Comparison of ENCODE assay signal across 1 cellular context in the genomic region with DNA sequence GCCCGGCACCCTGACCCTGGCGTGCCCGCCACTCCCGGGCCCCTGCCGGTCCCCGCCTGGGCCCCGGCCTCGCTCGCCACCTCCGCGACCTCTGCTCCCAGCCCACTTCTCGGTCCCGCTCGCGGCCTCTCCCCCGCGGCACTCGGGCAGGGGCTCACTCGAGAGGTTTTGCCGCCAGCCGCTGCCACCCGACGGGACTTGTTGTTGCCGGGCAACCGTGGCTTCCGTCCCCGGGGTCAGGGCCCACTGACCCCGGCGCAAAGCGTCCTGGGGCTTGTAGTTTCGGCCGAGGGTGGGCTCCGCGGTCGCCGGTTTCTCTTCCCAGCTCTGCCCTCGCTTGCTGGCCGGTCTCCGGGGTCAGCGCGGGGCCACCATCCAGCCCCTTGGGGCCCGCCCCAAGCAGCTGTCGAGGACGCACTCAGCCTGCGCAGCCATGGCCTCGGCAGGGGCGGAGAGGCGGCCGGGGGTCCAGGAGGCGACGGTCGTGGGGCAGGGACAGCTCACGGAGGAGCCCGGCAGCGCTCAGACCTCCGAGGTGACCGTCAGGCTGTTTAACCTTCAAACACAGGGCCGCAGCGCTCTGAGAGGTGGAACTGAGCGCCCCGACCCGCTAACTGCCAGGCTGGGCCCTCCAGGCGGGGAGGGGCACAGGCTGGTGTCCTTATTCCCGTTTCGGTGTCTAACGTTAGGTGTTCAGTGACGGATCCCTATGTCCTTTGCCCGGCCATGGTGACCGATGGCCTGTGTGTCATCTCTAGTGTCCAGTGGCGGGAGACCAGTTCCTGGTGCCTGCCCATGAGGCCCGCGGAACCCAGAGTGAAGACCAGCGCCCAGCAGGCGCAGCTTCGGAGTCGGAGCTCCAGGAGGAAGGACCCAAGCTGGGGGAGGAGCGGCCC.
TF ChIP-seq lines count a peak whose summit lies in the region.

TSS of gene C16orf86 (plus strand) at position 277 of the 896 bp plus-strand sequence. CDS start at position 434, 157 bp downstream.
A gene with protein sequence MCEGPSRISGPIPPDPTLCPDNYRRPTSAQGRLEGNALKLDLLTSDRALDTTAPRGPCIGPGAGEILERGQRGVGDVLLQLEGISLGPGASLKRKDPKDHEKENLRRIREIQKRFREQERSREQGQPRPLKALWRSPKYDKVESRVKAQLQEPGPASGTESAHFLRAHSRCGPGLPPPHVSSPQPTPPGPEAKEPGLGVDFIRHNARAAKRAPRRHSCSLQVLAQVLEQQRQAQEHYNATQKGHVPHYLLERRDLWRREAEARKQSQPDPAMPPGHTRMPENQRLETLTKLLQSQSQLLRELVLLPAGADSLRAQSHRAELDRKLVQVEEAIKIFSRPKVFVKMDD (minus strand): TSS at position 213 of the 896 bp plus-strand sequence. CDS start 308 bp downstream, outside the sequence.

TF ChIP-seq in HepG2, 621 proteins besides CTCF, POLR2A, EP300 and RAD21 (continued from another document and continues in another):
- TF ChIP-seq ZSCAN5A (CRISPR knock-in tag; IDR thresholded peaks at IDR 0.05; ENCODE audit: borderline replicate concordance) (no peak), CSRNP2 (CRISPR knock-in tag; conservative IDR thresholded peaks at IDR 0.05; ENCODE audit: low read depth) (no peak), ZNF615 (CRISPR knock-in tag; IDR thresholded peaks at IDR 0.05; ENCODE audit: borderline replicate concordance) (no peak), CCDC6 (CRISPR knock-in tag; IDR thresholded peaks at IDR 0.05) (no peak), FIP1L1 (IDR thresholded peaks at IDR 0.05; ENCODE audit: borderline replicate concordance, insufficient read depth, low read depth, low read length) (no peak), U2AF2 (IDR thresholded peaks at IDR 0.05; ENCODE audit: low read depth, low read length) (no peak), ZNF768 (CRISPR knock-in tag; IDR thresholded peaks at IDR 0.05) (no peak; the same call in none of the 2 replicates), IRF2 (CRISPR knock-in tag; IDR thresholded peaks at IDR 0.05) (peak; percentile 43; the same call in 1 of the 2 replicates), SMC3 (IDR thresholded peaks at IDR 0.05; ENCODE audit: low read length) (no peak), HNF4A (CRISPR knock-in tag; IDR thresholded peaks at IDR 0.05) (peak; percentile 39; the same call in 1 of the 2 replicates), ZSCAN9 (CRISPR knock-in tag; IDR thresholded peaks at IDR 0.05; ENCODE audit: borderline replicate concordance) (no peak), MZF1 (CRISPR knock-in tag; IDR thresholded peaks at IDR 0.05; ENCODE audit: borderline replicate concordance) (no peak), PCBP2 (optimal IDR thresholded peaks at IDR 0.05; ENCODE audit: low read depth, low read length, poor library complexity, severe bottlenecking) (no peak), ADNP (CRISPR knock-in tag; IDR thresholded peaks at IDR 0.05) (no peak), CCAR2 (optimal IDR thresholded peaks at IDR 0.05; ENCODE audit: low read depth, low read length) (no peak), ZNF382 (CRISPR knock-in tag; IDR thresholded peaks at IDR 0.05; ENCODE audit: borderline replicate concordance) (no peak), ZNF431 (CRISPR knock-in tag; IDR thresholded peaks at IDR 0.05; ENCODE audit: borderline replicate concordance, low read depth) (0 out of 2 replicates have a peak, but pooled peaks have one; percentile 30), HOXD1 (CRISPR knock-in tag; IDR thresholded peaks at IDR 0.05) (peak; percentile 73; the same call in 1 of the 2 replicates), ZBTB4 (CRISPR knock-in tag; IDR thresholded peaks at IDR 0.05; ENCODE audit: borderline replicate concordance) (no peak), ZFP36L2 (CRISPR knock-in tag; IDR thresholded peaks at IDR 0.05) (no peak), RFX1 (IDR thresholded peaks at IDR 0.05) (peak; percentile 84), ZNF230 (CRISPR knock-in tag; IDR thresholded peaks at IDR 0.05) (peak; percentile 14; the same call in 1 of the 2 replicates), MLXIP (CRISPR knock-in tag; IDR thresholded peaks at IDR 0.05; ENCODE audit: borderline replicate concordance) (peak; percentile 38; the same call in 1 of the 2 replicates), ZNF839 (CRISPR knock-in tag; IDR thresholded peaks at IDR 0.05; ENCODE audit: borderline replicate concordance) (no peak; the same call in 1 of the 2 replicates), ESRRA (CRISPR knock-in tag; IDR thresholded peaks at IDR 0.05; ENCODE audit: low read depth) (no peak; the same call in 1 of the 2 replicates), ZNF251 (CRISPR knock-in tag; IDR thresholded peaks at IDR 0.05) (no peak), NPAS2 (CRISPR knock-in tag; IDR thresholded peaks at IDR 0.05; ENCODE audit: borderline replicate concordance) (no peak), HNRNPK (IDR thresholded peaks at IDR 0.05; ENCODE audit: low read depth, low read length, poor library complexity, severe bottlenecking) (peak; percentile 85), ZNF562 (CRISPR knock-in tag; IDR thresholded peaks at IDR 0.05; ENCODE audit: borderline replicate concordance) (no peak), DBP (CRISPR knock-in tag; IDR thresholded peaks at IDR 0.05; ENCODE audit: not compliant biosample characterization) (no peak), RELA (CRISPR knock-in tag; IDR thresholded peaks at IDR 0.05) (0 out of 2 replicates have a peak, but pooled peaks have one; percentile 16), KAT7 (CRISPR knock-in tag; IDR thresholded peaks at IDR 0.05; ENCODE audit: borderline replicate concordance) (no peak; the same call in 1 of the 2 replicates)
- TF ChIP-seq, protein P1, sequence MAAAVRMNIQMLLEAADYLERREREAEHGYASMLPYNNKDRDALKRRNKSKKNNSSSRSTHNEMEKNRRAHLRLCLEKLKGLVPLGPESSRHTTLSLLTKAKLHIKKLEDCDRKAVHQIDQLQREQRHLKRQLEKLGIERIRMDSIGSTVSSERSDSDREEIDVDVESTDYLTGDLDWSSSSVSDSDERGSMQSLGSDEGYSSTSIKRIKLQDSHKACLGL (CRISPR knock-in tag; IDR thresholded peaks at IDR 0.05), result peak; percentile 36
- TF ChIP-seq, protein P2, sequence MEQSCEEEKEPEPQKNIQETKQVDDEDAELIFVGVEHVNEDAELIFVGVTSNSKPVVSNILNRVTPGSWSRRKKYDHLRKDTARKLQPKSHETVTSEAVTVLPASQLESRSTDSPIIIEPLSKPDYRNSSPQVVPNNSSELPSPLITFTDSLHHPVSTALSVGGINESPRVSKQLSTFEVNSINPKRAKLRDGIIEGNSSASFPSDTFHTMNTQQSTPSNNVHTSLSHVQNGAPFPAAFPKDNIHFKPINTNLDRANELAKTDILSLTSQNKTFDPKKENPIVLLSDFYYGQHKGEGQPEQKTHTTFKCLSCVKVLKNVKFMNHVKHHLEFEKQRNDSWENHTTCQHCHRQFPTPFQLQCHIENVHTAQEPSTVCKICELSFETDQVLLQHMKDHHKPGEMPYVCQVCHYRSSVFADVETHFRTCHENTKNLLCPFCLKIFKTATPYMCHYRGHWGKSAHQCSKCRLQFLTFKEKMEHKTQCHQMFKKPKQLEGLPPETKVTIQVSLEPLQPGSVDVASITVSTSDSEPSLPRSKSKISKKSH (CRISPR knock-in tag; IDR thresholded peaks at IDR 0.05; ENCODE audit: borderline replicate concordance), result peak; percentile 86; the same call in 1 of the 2 replicates
- TF ChIP-seq, protein P3, sequence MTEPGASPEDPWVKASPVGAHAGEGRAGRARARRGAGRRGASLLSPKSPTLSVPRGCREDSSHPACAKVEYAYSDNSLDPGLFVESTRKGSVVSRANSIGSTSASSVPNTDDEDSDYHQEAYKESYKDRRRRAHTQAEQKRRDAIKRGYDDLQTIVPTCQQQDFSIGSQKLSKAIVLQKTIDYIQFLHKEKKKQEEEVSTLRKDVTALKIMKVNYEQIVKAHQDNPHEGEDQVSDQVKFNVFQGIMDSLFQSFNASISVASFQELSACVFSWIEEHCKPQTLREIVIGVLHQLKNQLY (CRISPR knock-in tag; IDR thresholded peaks at IDR 0.05), result no peak
- TF ChIP-seq, protein P4, sequence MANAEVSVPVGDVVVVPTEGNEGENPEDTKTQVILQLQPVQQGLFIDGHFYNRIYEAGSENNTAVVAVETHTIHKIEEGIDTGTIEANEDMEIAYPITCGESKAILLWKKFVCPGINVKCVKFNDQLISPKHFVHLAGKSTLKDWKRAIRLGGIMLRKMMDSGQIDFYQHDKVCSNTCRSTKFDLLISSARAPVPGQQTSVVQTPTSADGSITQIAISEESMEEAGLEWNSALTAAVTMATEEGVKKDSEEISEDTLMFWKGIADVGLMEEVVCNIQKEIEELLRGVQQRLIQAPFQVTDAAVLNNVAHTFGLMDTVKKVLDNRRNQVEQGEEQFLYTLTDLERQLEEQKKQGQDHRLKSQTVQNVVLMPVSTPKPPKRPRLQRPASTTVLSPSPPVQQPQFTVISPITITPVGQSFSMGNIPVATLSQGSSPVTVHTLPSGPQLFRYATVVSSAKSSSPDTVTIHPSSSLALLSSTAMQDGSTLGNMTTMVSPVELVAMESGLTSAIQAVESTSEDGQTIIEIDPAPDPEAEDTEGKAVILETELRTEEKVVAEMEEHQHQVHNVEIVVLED (CRISPR knock-in tag; IDR thresholded peaks at IDR 0.05; ENCODE audit: borderline replicate concordance), result peak; percentile 64; the same call in 1 of the 2 replicates
- TF ChIP-seq, protein P5, sequence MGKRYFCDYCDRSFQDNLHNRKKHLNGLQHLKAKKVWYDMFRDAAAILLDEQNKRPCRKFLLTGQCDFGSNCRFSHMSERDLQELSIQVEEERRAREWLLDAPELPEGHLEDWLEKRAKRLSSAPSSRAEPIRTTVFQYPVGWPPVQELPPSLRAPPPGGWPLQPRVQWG (CRISPR knock-in tag; IDR thresholded peaks at IDR 0.05; ENCODE audit: borderline replicate concordance, low read depth), result no peak
